1 cellular context compared by ENCODE assay signal in the genomic region with DNA sequence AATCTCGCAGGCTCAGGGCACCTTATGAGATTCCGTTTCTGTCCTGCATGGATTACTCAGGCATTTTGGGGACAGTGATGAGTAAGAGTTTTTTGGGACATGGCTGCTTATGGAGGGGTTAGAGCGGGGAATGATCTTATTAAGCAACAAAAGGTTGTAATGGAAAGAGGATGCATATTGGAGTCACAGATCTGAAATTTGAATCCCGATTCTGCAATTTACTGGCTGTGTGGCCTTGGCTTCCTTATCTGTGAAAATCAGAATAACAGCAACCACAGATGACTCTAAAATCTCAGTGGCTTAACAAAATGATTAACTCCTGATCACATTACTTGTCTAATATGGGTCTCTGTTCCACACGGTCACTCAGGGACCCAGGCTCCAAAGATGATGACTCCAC.
TF ChIP-seq lines count a peak whose summit lies in the region.

No MANE protein-coding gene starts in this region.

TF ChIP-seq in GM23338, 12 proteins besides CTCF, POLR2A, EP300 and RAD21 (continued from another document):
- TF ChIP-seq, protein P1, sequence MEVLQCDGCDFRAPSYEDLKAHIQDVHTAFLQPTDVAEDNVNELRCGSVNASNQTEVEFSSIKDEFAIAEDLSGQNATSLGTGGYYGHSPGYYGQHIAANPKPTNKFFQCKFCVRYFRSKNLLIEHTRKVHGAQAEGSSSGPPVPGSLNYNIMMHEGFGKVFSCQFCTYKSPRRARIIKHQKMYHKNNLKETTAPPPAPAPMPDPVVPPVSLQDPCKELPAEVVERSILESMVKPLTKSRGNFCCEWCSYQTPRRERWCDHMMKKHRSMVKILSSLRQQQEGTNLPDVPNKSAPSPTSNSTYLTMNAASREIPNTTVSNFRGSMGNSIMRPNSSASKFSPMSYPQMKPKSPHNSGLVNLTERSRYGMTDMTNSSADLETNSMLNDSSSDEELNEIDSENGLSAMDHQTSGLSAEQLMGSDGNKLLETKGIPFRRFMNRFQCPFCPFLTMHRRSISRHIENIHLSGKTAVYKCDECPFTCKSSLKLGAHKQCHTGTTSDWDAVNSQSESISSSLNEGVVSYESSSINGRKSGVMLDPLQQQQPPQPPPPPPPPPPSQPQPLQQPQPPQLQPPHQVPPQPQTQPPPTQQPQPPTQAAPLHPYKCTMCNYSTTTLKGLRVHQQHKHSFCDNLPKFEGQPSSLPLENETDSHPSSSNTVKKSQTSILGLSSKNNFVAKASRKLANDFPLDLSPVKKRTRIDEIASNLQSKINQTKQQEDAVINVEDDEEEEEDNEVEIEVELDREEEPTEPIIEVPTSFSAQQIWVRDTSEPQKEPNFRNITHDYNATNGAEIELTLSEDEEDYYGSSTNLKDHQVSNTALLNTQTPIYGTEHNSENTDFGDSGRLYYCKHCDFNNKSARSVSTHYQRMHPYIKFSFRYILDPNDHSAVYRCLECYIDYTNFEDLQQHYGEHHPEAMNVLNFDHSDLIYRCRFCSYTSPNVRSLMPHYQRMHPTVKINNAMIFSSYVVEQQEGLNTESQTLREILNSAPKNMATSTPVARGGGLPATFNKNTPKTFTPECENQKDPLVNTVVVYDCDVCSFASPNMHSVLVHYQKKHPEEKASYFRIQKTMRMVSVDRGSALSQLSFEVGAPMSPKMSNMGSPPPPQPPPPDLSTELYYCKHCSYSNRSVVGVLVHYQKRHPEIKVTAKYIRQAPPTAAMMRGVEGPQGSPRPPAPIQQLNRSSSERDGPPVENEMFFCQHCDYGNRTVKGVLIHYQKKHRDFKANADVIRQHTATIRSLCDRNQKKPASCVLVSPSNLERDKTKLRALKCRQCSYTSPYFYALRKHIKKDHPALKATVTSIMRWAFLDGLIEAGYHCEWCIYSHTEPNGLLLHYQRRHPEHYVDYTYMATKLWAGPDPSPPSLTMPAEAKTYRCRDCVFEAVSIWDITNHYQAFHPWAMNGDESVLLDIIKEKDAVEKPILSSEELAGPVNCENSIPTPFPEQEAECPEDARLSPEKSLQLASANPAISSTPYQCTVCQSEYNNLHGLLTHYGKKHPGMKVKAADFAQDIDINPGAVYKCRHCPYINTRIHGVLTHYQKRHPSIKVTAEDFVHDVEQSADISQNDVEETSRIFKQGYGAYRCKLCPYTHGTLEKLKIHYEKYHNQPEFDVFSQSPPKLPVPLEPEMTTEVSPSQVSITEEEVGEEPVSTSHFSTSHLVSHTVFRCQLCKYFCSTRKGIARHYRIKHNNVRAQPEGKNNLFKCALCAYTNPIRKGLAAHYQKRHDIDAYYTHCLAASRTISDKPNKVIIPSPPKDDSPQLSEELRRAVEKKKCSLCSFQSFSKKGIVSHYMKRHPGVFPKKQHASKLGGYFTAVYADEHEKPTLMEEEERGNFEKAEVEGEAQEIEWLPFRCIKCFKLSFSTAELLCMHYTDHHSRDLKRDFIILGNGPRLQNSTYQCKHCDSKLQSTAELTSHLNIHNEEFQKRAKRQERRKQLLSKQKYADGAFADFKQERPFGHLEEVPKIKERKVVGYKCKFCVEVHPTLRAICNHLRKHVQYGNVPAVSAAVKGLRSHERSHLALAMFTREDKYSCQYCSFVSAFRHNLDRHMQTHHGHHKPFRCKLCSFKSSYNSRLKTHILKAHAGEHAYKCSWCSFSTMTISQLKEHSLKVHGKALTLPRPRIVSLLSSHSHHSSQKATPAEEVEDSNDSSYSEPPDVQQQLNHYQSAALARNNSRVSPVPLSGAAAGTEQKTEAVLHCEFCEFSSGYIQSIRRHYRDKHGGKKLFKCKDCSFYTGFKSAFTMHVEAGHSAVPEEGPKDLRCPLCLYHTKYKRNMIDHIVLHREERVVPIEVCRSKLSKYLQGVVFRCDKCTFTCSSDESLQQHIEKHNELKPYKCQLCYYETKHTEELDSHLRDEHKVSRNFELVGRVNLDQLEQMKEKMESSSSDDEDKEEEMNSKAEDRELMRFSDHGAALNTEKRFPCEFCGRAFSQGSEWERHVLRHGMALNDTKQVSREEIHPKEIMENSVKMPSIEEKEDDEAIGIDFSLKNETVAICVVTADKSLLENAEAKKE (CRISPR knock-in tag; IDR thresholded peaks at IDR 0.05): no peak
- TF ChIP-seq EZH2phosphoT487 (IDR thresholded peaks at IDR 0.05; ENCODE audit: unreplicated experiment): no peak
- TF ChIP-seq JUNB (IDR thresholded peaks at IDR 0.05; ENCODE audit: unreplicated experiment): no peak
